In the genomic region with DNA sequence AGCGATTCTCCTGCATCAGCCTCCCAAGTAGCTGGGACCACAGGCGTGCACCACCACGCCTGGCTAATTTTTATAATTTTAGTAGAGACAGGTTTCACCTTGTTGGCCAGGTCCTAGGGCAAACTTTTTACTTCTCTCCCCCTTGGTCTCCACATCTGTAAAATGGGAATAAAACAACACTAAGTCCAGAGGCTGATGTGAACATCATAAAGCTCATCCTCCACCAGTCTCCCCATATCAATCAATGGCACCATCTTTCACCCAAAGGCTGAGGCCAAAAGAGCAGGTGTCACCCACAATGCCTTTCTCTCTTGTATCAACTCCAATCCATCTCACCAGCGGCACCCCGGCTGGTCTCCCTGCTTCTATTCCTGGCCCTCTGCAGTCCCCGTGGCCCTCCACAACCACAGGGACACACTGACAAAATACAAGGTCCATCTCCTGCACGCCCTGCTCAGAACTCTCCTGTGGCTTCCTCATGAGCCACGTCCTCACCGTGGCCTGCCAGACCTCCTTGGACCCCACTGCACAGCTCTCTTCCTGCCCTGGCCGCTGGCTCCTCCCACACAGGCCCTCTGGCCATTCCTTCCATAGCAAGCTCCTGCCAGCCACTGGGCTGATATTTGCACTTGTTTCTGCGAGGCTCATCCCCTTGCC, we compare ENCODE assay signal across 21 cellular contexts.
A peak's percentile ranks its signal among the peaks of the same experiment; 100 is the strongest.
DNase-seq lines count a peak whose midpoint lies in the region; ATAC-seq, FAIRE-seq and TF ChIP-seq lines count a peak whose summit lies in the region.
"Had no signal": no experiment of that assay in that cellular context is flagged by ENCODE, and none has a peak within 500 bp of the region (broad histone marks: within the 10 kb centered on the region; RNA-seq: fewer than 3 reads in every experiment).

No MANE protein-coding gene starts in this region.

- H3K36me3 ChIP-seq in CD8-positive, alpha-beta T cell (ENCODE audit: insufficient read depth, low read length): peaks cover 7% of the 10 kb centered on the region
- H3K36me3 ChIP-seq in WERI-Rb-1: no peaks in the 10 kb centered on the region
- H3K36me3 ChIP-seq: ascending aorta, prostate gland, thoracic aorta had no signal

- H3K4me3 ChIP-seq in CD8-positive, alpha-beta T cell (ENCODE audit: low read depth, low read length): no peak overlapping the region
- H3K4me3 ChIP-seq in WERI-Rb-1 (ENCODE audit: low read depth, low read length): no peak overlapping the region
- H3K4me3 ChIP-seq: ascending aorta, heart left ventricle, prostate gland, SJSA1, smooth muscle cell, thoracic aorta had no signal

- H3K9me3 Mint-ChIP-seq in CD14-positive monocyte: peaks cover 0 to 2% (median 0%) of the 10 kb centered on the region in 7 donors
- H3K9me3 Mint-ChIP-seq in CD8-positive, alpha-beta T cell: no peaks in the 10 kb centered on the region
- H3K9me3 Mint-ChIP-seq in activated CD8-positive, alpha-beta T cell treated with anti-CD3 and anti-CD28 coated beads, Interleukin-2, amount 10 ng/mL, durations not matched to agents 7 days and 5 days (ENCODE audit: insufficient read depth): no peaks in the 10 kb centered on the region
- H3K9me3 Mint-ChIP-seq in naive thymus-derived CD8-positive, alpha-beta T cell: peaks cover 0 to 8% (median 0%) of the 10 kb centered on the region in 9 donors

- peaks cover 56% of the 10 kb centered on the region for H3K4me1 ChIP-seq in CD8-positive, alpha-beta T cell (ENCODE audit: insufficient read depth, low read length)
- H3K4me1 ChIP-seq: ascending aorta, prostate gland, SJSA1 had no signal

- POLR2A ChIA-PET in CD8-positive, alpha-beta T cell (lab: Charles Lee): interaction anchor here (1.0 kb wide), 1 partner anchor 53 kb away, joined by 3 read pairs; no protein-coding TSS in a partner anchor
- POLR2A ChIA-PET in activated CD8-positive, alpha-beta T cell treated with anti-CD3 and anti-CD28 coated beads, Interleukin-2, amount 10 ng/mL, durations not matched to agents 7 days and 5 days (lab: Charles Lee): interaction anchor here (0.6 kb wide), 1 partner anchor 153 kb away, joined by 3 read pairs; no protein-coding TSS in a partner anchor
- POLR2A ChIA-PET in naive thymus-derived CD8-positive, alpha-beta T cell (lab: Charles Lee): interaction anchor here (0.5 to 1.6 kb wide), 5 partner anchors 12 to 243 kb away, joined by 3 to 4 read pairs (median 3); no protein-coding TSS in a partner anchor

- no peaks in the 10 kb centered on the region for H3K9me3 ChIP-seq in CD8-positive, alpha-beta T cell (ENCODE audit: low read length)
- no peaks in the 10 kb centered on the region for H3K9me3 ChIP-seq in WERI-Rb-1 (ENCODE audit: severe bottlenecking)
- H3K9me3 ChIP-seq: ascending aorta, heart left ventricle, prostate gland, SJSA1, thoracic aorta had no signal

- CTCF ChIA-PET in CD8-positive, alpha-beta T cell (lab: Charles Lee): interaction anchor here (1.0 to 1.2 kb wide), 4 partner anchors 12 to 376 kb away, joined by 3 to 5 read pairs (median 4); no protein-coding TSS in a partner anchor
- CTCF ChIA-PET in activated CD8-positive, alpha-beta T cell treated with anti-CD3 and anti-CD28 coated beads, Interleukin-2, amount 10 ng/mL, durations not matched to agents 7 days and 5 days (lab: Charles Lee): interaction anchor here (0.7 kb wide), 1 partner anchor 97 kb away, joined by 3 read pairs; no protein-coding TSS in a partner anchor

- H3K27ac ChIP-seq in CD8-positive, alpha-beta T cell (ENCODE audit: low read depth, low read length): no peak overlapping the region
- H3K27ac ChIP-seq in WERI-Rb-1: no peak overlapping the region
- H3K27ac ChIP-seq: ascending aorta, heart left ventricle, prostate gland, SJSA1, thoracic aorta had no signal

- no peaks in the 10 kb centered on the region for H3K27me3 Mint-ChIP-seq in CD14-positive monocyte (ENCODE audit: low read depth in 3 of 3)
- no peaks in the 10 kb centered on the region for H3K27me3 Mint-ChIP-seq in CD8-positive, alpha-beta T cell (ENCODE audit: low read depth)
- H3K27me3 Mint-ChIP-seq in activated CD8-positive, alpha-beta T cell treated with anti-CD3 and anti-CD28 coated beads, Interleukin-2, amount 10 ng/mL, durations not matched to agents 7 days and 5 days (ENCODE audit: low read depth): no peaks in the 10 kb centered on the region
- no peaks in the 10 kb centered on the region for H3K27me3 Mint-ChIP-seq in naive thymus-derived CD8-positive, alpha-beta T cell

- ATAC-seq in CD8-positive, alpha-beta T cell: no peak
- peak; percentile 8 for ATAC-seq in activated CD8-positive, alpha-beta T cell treated with anti-CD3 and anti-CD28 coated beads, Interleukin-2, amount 10 ng/mL, durations not matched to agents 7 days and 5 days
- no peak for ATAC-seq in naive thymus-derived CD8-positive, alpha-beta T cell
- no peak for ATAC-seq in HG02763 (IDR thresholded peaks at IDR 0.05; ENCODE audit: unreplicated experiment)
- ATAC-seq: heart left ventricle had no signal

- H3K27me3 ChIP-seq in CD8-positive, alpha-beta T cell (ENCODE audit: insufficient read depth, low read length): no peaks in the 10 kb centered on the region
- H3K27me3 ChIP-seq in WERI-Rb-1 (ENCODE audit: insufficient read depth, low read depth, severe bottlenecking): no peaks in the 10 kb centered on the region
- H3K27me3 ChIP-seq: ascending aorta, heart left ventricle, SJSA1 had no signal

- no peak for DNase-seq in CD14-positive monocyte (ENCODE audit: low spot score)
- DNase-seq in CD8-positive, alpha-beta T cell: no peak
- no peak for DNase-seq in activated CD8-positive, alpha-beta T cell treated with anti-CD3 and anti-CD28 coated beads, Interleukin-2, amount 10 ng/mL, durations not matched to agents 7 days and 5 days
- DNase-seq in naive thymus-derived CD8-positive, alpha-beta T cell: no peak
- DNase-seq in cardiac septum (ENCODE audit: low spot score): no peak
- no peak for DNase-seq in RCC 7860 (ENCODE audit: low spot score)
- DNase-seq in WERI-Rb-1: no peak
- DNase-seq: activated CD4-positive, alpha-beta T cell treated with anti-CD3 and anti-CD28 coated beads, Interleukin-2, amount 50 U/mL, for 1 hour; DMS53; GOT3; heart left ventricle; NCI-H1417; NCI-H526 treated with DMSO at 0.1 percent for 48 hours; stimulated activated CD4-positive, alpha-beta T cell treated with anti-CD3 and anti-CD28 coated beads, Interleukin-4, amount 100 ng/mL, for 4 hours; T1000 had no signal

- no peak for FAIRE-seq in RCC 7860 (lab: Jason Lieb, UNC)

- H3K4me1 Mint-ChIP-seq in CD14-positive monocyte: peaks cover 52% of the 10 kb centered on the region
- peaks cover 83% of the 10 kb centered on the region for H3K4me1 Mint-ChIP-seq in CD8-positive, alpha-beta T cell (ENCODE audit: low read depth)
- peaks cover 74% of the 10 kb centered on the region for H3K4me1 Mint-ChIP-seq in activated CD8-positive, alpha-beta T cell treated with anti-CD3 and anti-CD28 coated beads, Interleukin-2, amount 10 ng/mL, durations not matched to agents 7 days and 5 days (ENCODE audit: low read depth)
- peaks cover 34 to 93% (median 78%) of the 10 kb centered on the region in 4 donors for H3K4me1 Mint-ChIP-seq in naive thymus-derived CD8-positive, alpha-beta T cell

- intact Hi-C loops in CD14-positive monocyte (cut with micrococcal nuclease): loop anchor here in 1 of 2 donors (5.0 kb wide), 1 partner anchor 43 kb away; no protein-coding TSS in a partner anchor
- intact Hi-C loops in CD8-positive, alpha-beta T cell (cut with DNase I, micrococcal nuclease): no loop called here
- intact Hi-C loops in cardiac septum (cut with DNase I): no loop called here

- peaks cover 70 to 88% of the 10 kb centered on the region in 2 donors for H3K36me3 Mint-ChIP-seq in CD14-positive monocyte
- peaks cover 76% of the 10 kb centered on the region for H3K36me3 Mint-ChIP-seq in CD8-positive, alpha-beta T cell
- H3K36me3 Mint-ChIP-seq in activated CD8-positive, alpha-beta T cell treated with anti-CD3 and anti-CD28 coated beads, Interleukin-2, amount 10 ng/mL, durations not matched to agents 7 days and 5 days (ENCODE audit: low read depth): peaks cover 80% of the 10 kb centered on the region
- H3K36me3 Mint-ChIP-seq in naive thymus-derived CD8-positive, alpha-beta T cell: peaks cover 4 to 74% (median 44%) of the 10 kb centered on the region in 3 donors

- H3K4me3 Mint-ChIP-seq in CD14-positive monocyte: no peak overlapping the region
- H3K4me3 Mint-ChIP-seq in CD8-positive, alpha-beta T cell: no peak overlapping the region
- no peak overlapping the region for H3K4me3 Mint-ChIP-seq in activated CD8-positive, alpha-beta T cell treated with anti-CD3 and anti-CD28 coated beads, Interleukin-2, amount 10 ng/mL, durations not matched to agents 7 days and 5 days
- peak overlapping the region in 6 of 10 donors; percentile 8 to 55 (median 40) for H3K4me3 Mint-ChIP-seq in naive thymus-derived CD8-positive, alpha-beta T cell

- H3K27ac Mint-ChIP-seq in CD14-positive monocyte: peak overlapping the region; percentile 58 to 82 (median 63)
- peak overlapping the region; percentile 52 for H3K27ac Mint-ChIP-seq in CD8-positive, alpha-beta T cell
- peak overlapping the region; percentile 59 for H3K27ac Mint-ChIP-seq in activated CD8-positive, alpha-beta T cell treated with anti-CD3 and anti-CD28 coated beads, Interleukin-2, amount 10 ng/mL, durations not matched to agents 7 days and 5 days
- peak overlapping the region in 9 of 10 donors; percentile 67 to 96 (median 87) for H3K27ac Mint-ChIP-seq in naive thymus-derived CD8-positive, alpha-beta T cell

- TF ChIP-seq CTCF in CD14-positive monocyte (IDR thresholded peaks at IDR 0.05) (no peak), WERI-Rb-1 (IDR thresholded peaks at IDR 0.05; ENCODE audit: low read depth, low read length) (no peak)
- TF ChIP-seq CTCF in CD8-positive, alpha-beta T cell (IDR thresholded peaks at IDR 0.05): no peak

Comparison
In these comparisons a context has a peak if more than half of its experiments do, and no peak if none do; other contexts are left out.
1. H3K4me3 Mint-ChIP-seq: peak in naive thymus-derived CD8-positive, alpha-beta T cell (6 of 10); none in CD14-positive monocyte (0 of 2), CD8-positive, alpha-beta T cell (single experiment) and activated CD8-positive, alpha-beta T cell treated with anti-CD3 and anti-CD28 coated beads, Interleukin-2, amount 10 ng/mL, durations not matched to agents 7 days and 5 days (single experiment).
2. Peak in every context shown above with its lines, with median percentiles within 50 percentile points of each other: H3K27ac Mint-ChIP-seq.